In the genomic region with DNA sequence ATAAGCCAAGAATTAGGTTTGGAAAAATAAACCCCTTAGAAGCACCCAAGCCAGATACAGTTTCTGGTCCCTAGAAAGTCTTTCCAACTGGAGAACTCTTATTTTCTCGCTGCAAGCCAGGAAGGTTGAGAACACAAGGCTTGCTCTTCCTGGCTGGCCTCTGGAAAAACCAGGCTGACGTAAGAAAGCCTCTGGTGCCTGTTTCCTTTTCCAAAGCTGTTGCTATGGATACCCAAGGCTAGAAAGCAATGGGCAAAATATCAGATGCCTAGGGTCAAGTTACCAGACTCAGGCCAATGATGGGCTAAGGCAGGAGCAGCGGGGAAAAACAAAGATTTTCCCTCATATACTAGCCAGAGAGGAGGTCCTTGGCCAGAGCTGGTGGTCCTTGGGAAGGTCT, we compare ENCODE assay signal across 22 cellular contexts.
A peak's percentile ranks its signal among the peaks of the same experiment; 100 is the strongest.
DNase-seq lines count a peak whose midpoint lies in the region; ATAC-seq, FAIRE-seq and TF ChIP-seq lines count a peak whose summit lies in the region.
"Had no signal": no experiment of that assay in that cellular context is flagged by ENCODE, and none has a peak within 500 bp of the region (broad histone marks: within the 10 kb centered on the region; RNA-seq: fewer than 3 reads in every experiment).

No MANE protein-coding gene starts in this region.

- FAIRE-seq in astrocyte (lab: Jason Lieb, UNC), result peak; percentile 37
- FAIRE-seq: A549, GM12892, GM18507, H54 had no signal

- H3K9me3 ChIP-seq in astrocyte (ENCODE audit: insufficient read depth, low read depth, low read length), result no peaks in the 10 kb centered on the region
- peaks cover 4% of the 10 kb centered on the region for H3K9me3 ChIP-seq in left ventricle myocardium inferior (replicated peaks)
- H3K9me3 ChIP-seq: A549 had no signal

- H3K27me3 ChIP-seq in astrocyte (ENCODE audit: insufficient read depth, low read length) (no peaks in the 10 kb centered on the region), left ventricle myocardium inferior (ENCODE audit: low read depth) (no peaks in the 10 kb centered on the region)
- H3K27me3 ChIP-seq: BLaER1 had no signal

- no peaks in the 10 kb centered on the region for H3K4me1 Mint-ChIP-seq in astrocyte (ENCODE audit: low read depth, unreplicated experiment)
- H3K4me1 Mint-ChIP-seq in effector memory CD8-positive, alpha-beta T cell (ENCODE audit: low read depth in 2 of 2), result no peaks in the 10 kb centered on the region
- H3K4me1 Mint-ChIP-seq: CD4-positive, alpha-beta memory T cell had no signal

- H3K27me3 Mint-ChIP-seq in astrocyte (ENCODE audit: low read depth, unreplicated experiment), result no peaks in the 10 kb centered on the region
- no peaks in the 10 kb centered on the region for H3K27me3 Mint-ChIP-seq in effector memory CD8-positive, alpha-beta T cell
- H3K27me3 Mint-ChIP-seq: CD4-positive, alpha-beta memory T cell had no signal

- no peaks in the 10 kb centered on the region for H3K79me2 ChIP-seq in astrocyte (ENCODE audit: insufficient read depth, low read length)

- no peaks in the 10 kb centered on the region for H3K36me3 Mint-ChIP-seq in astrocyte (ENCODE audit: low read depth, unreplicated experiment)
- no peaks in the 10 kb centered on the region for H3K36me3 Mint-ChIP-seq in effector memory CD8-positive, alpha-beta T cell (ENCODE audit: insufficient read depth)
- H3K36me3 Mint-ChIP-seq: CD4-positive, alpha-beta memory T cell had no signal

- no peak overlapping the region for H3K4me3 Mint-ChIP-seq in astrocyte (ENCODE audit: unreplicated experiment)
- H3K4me3 Mint-ChIP-seq in effector memory CD8-positive, alpha-beta T cell, result no peak overlapping the region
- H3K4me3 Mint-ChIP-seq: CD4-positive, alpha-beta memory T cell had no signal

- no peak for ATAC-seq in effector memory CD8-positive, alpha-beta T cell (replicated peaks)
- ATAC-seq: A549, SK-N-SH treated with all-trans-retinoic acid at 6 μM for 48 hours had no signal

- TF ChIP-seq CTCF in astrocyte (IDR thresholded peaks at IDR 0.05; ENCODE audit: insufficient read depth, low read depth, low read length) (no peak), left ventricle myocardium inferior (IDR thresholded peaks at IDR 0.05; ENCODE audit: borderline replicate concordance) (no peak)

- H2AFZ ChIP-seq in astrocyte (ENCODE audit: low read depth, low read length), result no peak overlapping the region

- no peak overlapping the region for H3K4me2 ChIP-seq in astrocyte (ENCODE audit: low read length)
- H3K4me2 ChIP-seq: A549, BLaER1 had no signal

- H3K27ac Mint-ChIP-seq in astrocyte (ENCODE audit: unreplicated experiment), result no peak overlapping the region
- no peak overlapping the region for H3K27ac Mint-ChIP-seq in effector memory CD8-positive, alpha-beta T cell
- H3K27ac Mint-ChIP-seq: CD4-positive, alpha-beta memory T cell had no signal

- H3K9ac ChIP-seq in astrocyte (ENCODE audit: low read length), result no peak overlapping the region
- H3K9ac ChIP-seq: BLaER1 had no signal

- no peak overlapping the region for H3K27ac ChIP-seq in astrocyte (ENCODE audit: low read depth, low read length)
- H3K27ac ChIP-seq in left ventricle myocardium inferior (replicated peaks), result no peak overlapping the region
- H3K27ac ChIP-seq: A549, BLaER1 had no signal

- no peaks in the 10 kb centered on the region for H4K20me1 ChIP-seq in astrocyte (ENCODE audit: insufficient read depth, low read length)
- H4K20me1 ChIP-seq: BLaER1 had no signal

- intact Hi-C loops in left ventricle myocardium inferior (cut with micrococcal nuclease), result no loop called here

- DNase-seq in NCI-H748 (lab: John Stamatoyannopoulos, UW; ENCODE audit: unreplicated experiment) (peak; percentile 58), NCI-H748 treated with DMSO at 0.1 percent for 48 hours (lab: John Stamatoyannopoulos, UW) (no peak), astrocyte (ENCODE audit: low read depth) (no peak), kidney tubule cell (ENCODE audit: low spot score) (peak; percentile 60), inferior parietal cortex (ENCODE audit: extremely low spot score) (no peak), left ventricle myocardium inferior (no peak)
- no peak for DNase-seq in effector memory CD8-positive, alpha-beta T cell
- DNase-seq: CD4-positive, alpha-beta memory T cell; DMS79; KG1; MV-4-11; NCI-H187 treated with DMSO at 0.1 percent for 48 hours; NCI-H2171; NCI-H526; NK-92 treated with Interleukin-12 subunit alpha and Interleukin-12 subunit beta, amount 100 ng/mL, for 24 hours; OCI-M1 had no signal

- H3K9me3 Mint-ChIP-seq in astrocyte (ENCODE audit: unreplicated experiment), result peaks cover 2% of the 10 kb centered on the region
- no peaks in the 10 kb centered on the region for H3K9me3 Mint-ChIP-seq in effector memory CD8-positive, alpha-beta T cell

- H3K4me3 ChIP-seq in astrocyte (ENCODE audit: insufficient read depth, low read depth, low read length), result no peak overlapping the region
- no peak overlapping the region for H3K4me3 ChIP-seq in left ventricle myocardium inferior
- H3K4me3 ChIP-seq: A549, BLaER1 had no signal

- H3K36me3 ChIP-seq in astrocyte (ENCODE audit: insufficient read depth, low read length) (no peaks in the 10 kb centered on the region), left ventricle myocardium inferior (no peaks in the 10 kb centered on the region)
- H3K36me3 ChIP-seq: BLaER1 had no signal

- no peaks in the 10 kb centered on the region for H3K4me1 ChIP-seq in astrocyte (ENCODE audit: insufficient read depth, low read length)
- no peaks in the 10 kb centered on the region for H3K4me1 ChIP-seq in left ventricle myocardium inferior
- H3K4me1 ChIP-seq: A549, BLaER1 had no signal

Comparison
In these comparisons a context has a peak if more than half of its experiments do, and no peak if none do; other contexts are left out.
1. DNase-seq: peak in NCI-H748 (single experiment) and kidney tubule cell (single experiment); none in NCI-H748 treated with DMSO at 0.1 percent for 48 hours (single experiment), astrocyte (single experiment), inferior parietal cortex (single experiment), left ventricle myocardium inferior (single experiment) and effector memory CD8-positive, alpha-beta T cell (0 of 3).